In genomic region chr5:120464627-120465280, GRCh38 we compare ENCODE assay signal across 8 cellular contexts. TPM values are rescaled to one million over a fixed set of nuclear protein-coding genes. Genes with fewer than 3 reads are reported as not detected.
DNase-seq lines count a peak whose midpoint lies in the region; ATAC-seq, FAIRE-seq and TF ChIP-seq lines count a peak whose summit lies in the region.

No MANE protein-coding gene starts in this region.

- in situ Hi-C loops in K562 (cut with MboI) = no loop called here

- TF ChIP-seq POLR2A in K562 (conservative IDR thresholded peaks at IDR 0.05) = no peak

- BruUV-seq in K562 (replicated peaks; lab: Mats Ljungman, UMichigan) = no TSS peak

- H4K20me1 ChIP-seq in K562 (replicated peaks; ENCODE audit: control insufficient read depth, insufficient read depth, low read length) = no peaks in the 10 kb centered on the region

- H3K27ac Mint-ChIP-seq in IgD-negative memory B cell = peak overlapping the region in 2 of 3 donors; percentile 8 to 36

- TF ChIP-seq EP300 in K562 (IDR thresholded peaks at IDR 0.05; ENCODE audit: low read length) = no peak

- peak overlapping the region; percentile 35 to 90 for H3K9ac ChIP-seq in K562 (ENCODE audit: insufficient read depth in 1 of 2, low read depth in 2 of 2, low read length in 2 of 2)
- H3K9ac ChIP-seq in iPS-15b (ENCODE audit: low read depth, low read length) = peak overlapping the region; percentile 51

- no peak for TF ChIP-seq RAD21 in K562 (CRISPR knock-in tag; conservative IDR thresholded peaks at IDR 0.05 in 1 of 2, IDR thresholded peaks at IDR 0.05 in 1 of 2)

- H3K9me3 ChIP-seq in K562 (replicated peaks; ENCODE audit: control insufficient read depth, insufficient read depth, low read depth, low read length) = no peaks in the 10 kb centered on the region
- no peaks in the 10 kb centered on the region for H3K9me3 ChIP-seq in iPS-15b (ENCODE audit: control insufficient read depth, insufficient read depth, low read length)
- H3K9me3 ChIP-seq in effector memory CD4-positive, alpha-beta T cell (ENCODE audit: control insufficient read depth, low read length) = no peaks in the 10 kb centered on the region

- H3K36me3 Mint-ChIP-seq in IgD-negative memory B cell = peaks cover 3% of the 10 kb centered on the region

- H3K4me1 Mint-ChIP-seq in IgD-negative memory B cell = peaks cover 8 to 18% (median 13%) of the 10 kb centered on the region in 3 donors

- H3K79me2 ChIP-seq in K562 (ENCODE audit: control insufficient read depth, insufficient read depth, low read length) = peaks cover 44% of the 10 kb centered on the region

- peak; percentile 64 for ATAC-seq in K562
- ATAC-seq in activated CD4-positive, CD25-positive, alpha-beta regulatory T cell treated with anti-CD3 and anti-CD28 coated beads, Interleukin-2, amount 50 U/mL, for 24 hours = no peak

- H3K27me3 ChIP-seq in K562 (ENCODE audit: control insufficient read depth in 2 of 2, insufficient read depth in 2 of 2, low read length in 2 of 2) (no peaks in the 10 kb centered on the region), iPS-15b (ENCODE audit: control insufficient read depth, insufficient read depth, low read length) (peaks cover 42% of the 10 kb centered on the region)
- peaks cover 5% of the 10 kb centered on the region for H3K27me3 ChIP-seq in effector memory CD4-positive, alpha-beta T cell (replicated peaks; ENCODE audit: control insufficient read depth, insufficient read depth, low read length, poor library complexity, severe bottlenecking)

- peak; percentile 67 for DNase-seq in ELF-1 (ENCODE audit: low read depth, low spot score)
- peak in 2 of 4 experiments; percentile 22 to 52 for DNase-seq in K562 (ENCODE audit: extremely low read depth in 1 of 4, low spot score in 3 of 4)
- no peak for DNase-seq in skeletal muscle cell (ENCODE audit: low read depth)
- no peak for DNase-seq in effector memory CD4-positive, alpha-beta T cell
- DNase-seq in NCI-H526 treated with DMSO at 0.1 percent for 48 hours (lab: John Stamatoyannopoulos, UW) = no peak

- peak overlapping the region; percentile 67 for H3K4me2 ChIP-seq in K562 (ENCODE audit: insufficient read depth, low read length)

- peak overlapping the region; percentile 54 for H3K4me3 ChIP-seq in K562
- peak overlapping the region; percentile 84 for H3K4me3 ChIP-seq in iPS-15b (ENCODE audit: low read depth, low read length)
- H3K4me3 ChIP-seq in skeletal muscle cell (ENCODE audit: low read depth, low read length) = peak overlapping the region; percentile 91
- H3K4me3 ChIP-seq in effector memory CD4-positive, alpha-beta T cell (ENCODE audit: insufficient read depth, low read depth, low read length, poor library complexity, severe bottlenecking) = no peak overlapping the region

- no peak for FAIRE-seq in K562 (lab: Jason Lieb, UNC)

- peak overlapping the region; percentile 46 for H3K27ac ChIP-seq in K562 (ENCODE audit: extremely low read depth, low read depth, low read length)
- H3K27ac ChIP-seq in effector memory CD4-positive, alpha-beta T cell (ENCODE audit: insufficient read depth, low read length, poor library complexity, severe bottlenecking) = no peak overlapping the region

- H3K9me1 ChIP-seq in K562 (ENCODE audit: control insufficient read depth, insufficient read depth, low read length) = no peaks in the 10 kb centered on the region

- peak overlapping the region; percentile 81 for H2AFZ ChIP-seq in K562 (ENCODE audit: low read depth, low read length)

- POLR2A ChIA-PET in K562 (lab: Yijun Ruan, JAX) = interaction anchor here (0.6 to 0.8 kb wide), 2 partner anchors 10 to 493 kb away, joined by 3 to 5 read pairs; no protein-coding TSS in a partner anchor

- peaks cover 28% of the 10 kb centered on the region for H3K27me3 Mint-ChIP-seq in IgD-negative memory B cell

- CTCF ChIA-PET in K562 (lab: Yijun Ruan, JAX; ENCODE audit: low intra/inter-chr PET ratio) = no interaction called here

- H3K4me3 Mint-ChIP-seq in IgD-negative memory B cell = peak overlapping the region; percentile 83 to 96 (median 90)

- H3K36me3 ChIP-seq in K562 (ENCODE audit: control insufficient read depth, insufficient read depth, low read length) (no peaks in the 10 kb centered on the region), iPS-15b (ENCODE audit: control insufficient read depth, insufficient read depth, low read length) (no peaks in the 10 kb centered on the region)
- no peaks in the 10 kb centered on the region for H3K36me3 ChIP-seq in effector memory CD4-positive, alpha-beta T cell (ENCODE audit: control insufficient read depth, insufficient read depth, low read length)

- peaks cover 3 to 10% of the 10 kb centered on the region in 2 experiments; a peak in 3 of 5 replicates for H3K4me1 ChIP-seq in K562 (replicated peaks in 1 of 2; ENCODE audit: control insufficient read depth in 2 of 2, insufficient read depth in 2 of 2, low read length in 2 of 2)
- no peaks in the 10 kb centered on the region for H3K4me1 ChIP-seq in iPS-15b (ENCODE audit: control insufficient read depth, insufficient read depth, low read length)
- H3K4me1 ChIP-seq in effector memory CD4-positive, alpha-beta T cell (ENCODE audit: control insufficient read depth, insufficient read depth, low read length, poor library complexity, severe bottlenecking) = no peaks in the 10 kb centered on the region

- no peak for TF ChIP-seq CTCF in K562 (IDR thresholded peaks at IDR 0.05 in 2 of 3, conservative IDR thresholded peaks at IDR 0.05 in 1 of 3; ENCODE audit: insufficient read depth in 2 of 3, low read depth in 1 of 3, low read length in 3 of 3)

- H3K9me3 Mint-ChIP-seq in IgD-negative memory B cell = peaks cover 0 to 2% (median 0%) of the 10 kb centered on the region in 3 donors

- under 1% methylated on average over 24 of the region's 24 CpGs for WGBS in K562 (ENCODE audit: insufficient coverage, low coverage, missing lambda C conversion rate)

- intact Hi-C loops in K562 (cut with micrococcal nuclease) = no loop called here

TF ChIP-seq in K562, 482 proteins besides CTCF, POLR2A, EP300 and RAD21 (continues in another document):
- TF ChIP-seq E4F1 (CRISPR knock-in tag; IDR thresholded peaks at IDR 0.05; ENCODE audit: borderline replicate concordance) (no peak), RBFOX2 (IDR thresholded peaks at IDR 0.05; ENCODE audit: low read depth, low read length) (peak; percentile 52; the same call in 1 of the 2 replicates), NFIC (IDR thresholded peaks at IDR 0.05) (peak; percentile 50), ZBTB7A (IDR thresholded peaks at IDR 0.05; ENCODE audit: borderline replicate concordance, control insufficient read depth, low read depth, low read length) (0 out of 2 replicates have a peak, but pooled peaks have one; percentile 20)
- TF ChIP-seq, protein P1, sequence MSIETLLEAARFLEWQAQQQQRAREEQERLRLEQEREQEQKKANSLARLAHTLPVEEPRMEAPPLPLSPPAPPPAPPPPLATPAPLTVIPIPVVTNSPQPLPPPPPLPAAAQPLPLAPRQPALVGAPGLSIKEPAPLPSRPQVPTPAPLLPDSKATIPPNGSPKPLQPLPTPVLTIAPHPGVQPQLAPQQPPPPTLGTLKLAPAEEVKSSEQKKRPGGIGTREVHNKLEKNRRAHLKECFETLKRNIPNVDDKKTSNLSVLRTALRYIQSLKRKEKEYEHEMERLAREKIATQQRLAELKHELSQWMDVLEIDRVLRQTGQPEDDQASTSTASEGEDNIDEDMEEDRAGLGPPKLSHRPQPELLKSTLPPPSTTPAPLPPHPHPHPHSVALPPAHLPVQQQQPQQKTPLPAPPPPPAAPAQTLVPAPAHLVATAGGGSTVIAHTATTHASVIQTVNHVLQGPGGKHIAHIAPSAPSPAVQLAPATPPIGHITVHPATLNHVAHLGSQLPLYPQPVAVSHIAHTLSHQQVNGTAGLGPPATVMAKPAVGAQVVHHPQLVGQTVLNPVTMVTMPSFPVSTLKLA (conservative IDR thresholded peaks at IDR 0.05) = 0 out of 4 replicates have a peak, but pooled peaks of 1 of the 2 experiments have one; percentile 17

RNA-seq across cellular contexts. Expression of gene PRR16, which starts 0.7 kb away (rescaled TPM):
- not detected for polyA plus RNA-seq in IgD-negative memory B cell
- total RNA-seq in K562 (2011; cell fraction: chromatin; rRNA removed; ENCODE audit: low replicate concordance) = 1.2 and 4.0 TPM in 2 replicates
- total RNA-seq in K562 (2011; cell fraction: nucleolus; rRNA removed) = 1.2 and 2.8 TPM in 2 replicates
- 1.5 and 2.6 TPM in 2 replicates for total RNA-seq in K562 (2011; cell fraction: nucleoplasm; rRNA removed)
- total RNA-seq in K562 (2014; rRNA removed) = 3.3 TPM in 2 replicates
- 3.5 and 4.1 TPM in 2 replicates for total RNA-seq in K562 (2014; rRNA removed; fragmentation: Illumina TruSeq; extraction: Trizol)
- 3.3 TPM in 2 replicates for total RNA-seq in K562 (2015; rRNA removed; fragmentation: Illumina TruSeq; extraction: Trizol)
- total RNA-seq in K562 (2021) = 4.9 and 7.6 TPM in 2 replicates
- polyA plus RNA-seq in K562 (2011; rRNA removed) = 0.16 and 0.61 TPM in 2 replicates
- 0.66 TPM in 1 of 2 replicates, not detected in the other for polyA plus RNA-seq in K562 (2011; cell fraction: cytosol; rRNA removed)
- 0.74 TPM in 1 of 2 replicates, not detected in the other for polyA plus RNA-seq in K562 (2011; cell fraction: nucleus; rRNA removed)
- 5.6 and 12.1 TPM in 2 replicates for polyA plus RNA-seq in K562 (2012)
- polyA plus RNA-seq in K562 (2014; fragmentation: Illumina TruSeq; extraction: Trizol) = 10.1 and 10.4 TPM in 2 replicates
- polyA plus RNA-seq in K562 (2014; fragmentation: Nextera tagmentation; extraction: Ambion mirVana) = 1 to 10 TPM; 1.8 to 3.1 TPM
- 5.8 and 7.2 TPM in 2 replicates for polyA plus RNA-seq in K562 (2014; rRNA removed)
- polyA minus RNA-seq in K562 (2011; rRNA and poly(A)+ RNA removed) = 1.3 TPM in 1 of 2 replicates, not detected in the other
- polyA minus RNA-seq in K562 (2011; cell fraction: cytosol; rRNA and poly(A)+ RNA removed) = not detected in 2 replicates
- 1.1 TPM in 1 of 2 replicates, not detected in the other for polyA minus RNA-seq in K562 (2011; cell fraction: nucleus; rRNA and poly(A)+ RNA removed)
